11 cellular contexts compared by ENCODE assay signal in genomic region chr2:191728710-191729597, GRCh38. TPM values are rescaled to one million over a fixed set of nuclear protein-coding genes. Genes with fewer than 3 reads are reported as not detected.
DNase-seq lines count a peak whose midpoint lies in the region; ATAC-seq and TF ChIP-seq lines count a peak whose summit lies in the region.
"Had no signal": no experiment of that assay in that cellular context is flagged by ENCODE, and none has a peak within 500 bp of the region (broad histone marks: within the 10 kb centered on the region; RNA-seq: fewer than 3 reads in every experiment).

No MANE protein-coding gene starts in this region.

- peak; percentile 22 for TF ChIP-seq CTCF in osteocyte (IDR thresholded peaks at IDR 0.05)

- DNase-seq in HT1080 (ENCODE audit: low read depth) (peak; percentile 10), astrocyte of the hippocampus (ENCODE audit: low read depth, low spot score) (peak; percentile 58), osteocyte (ENCODE audit: extremely low spot score, unreplicated experiment) (no peak), MG63 (no peak)
- DNase-seq in activated CD4-positive, alpha-beta T cell treated with anti-CD3 and anti-CD28 coated beads, Interleukin-2, amount 50 U/mL, for 48 hours, result no peak
- DNase-seq in activated CD4-positive, alpha-beta memory T cell treated with anti-CD3 and anti-CD28 coated beads, Interleukin-2, amount 10 ng/mL, durations not matched to agents 7 days and 5 days, result no peak
- DNase-seq: DMS53, NCI-H446, transverse colon had no signal

- no peaks in the 10 kb centered on the region for H3K36me3 ChIP-seq in MG63
- H3K36me3 ChIP-seq: prostate gland, transverse colon had no signal

- H3K27me3 Mint-ChIP-seq in osteocyte (ENCODE audit: unreplicated experiment), result no peaks in the 10 kb centered on the region
- peaks cover 1% of the 10 kb centered on the region for H3K27me3 Mint-ChIP-seq in activated CD4-positive, alpha-beta memory T cell treated with anti-CD3 and anti-CD28 coated beads, Interleukin-2, amount 10 ng/mL, durations not matched to agents 7 days and 5 days

- no peaks in the 10 kb centered on the region for H3K9me3 Mint-ChIP-seq in osteocyte (ENCODE audit: unreplicated experiment)
- H3K9me3 Mint-ChIP-seq in activated CD4-positive, alpha-beta memory T cell treated with anti-CD3 and anti-CD28 coated beads, Interleukin-2, amount 10 ng/mL, durations not matched to agents 7 days and 5 days, result no peaks in the 10 kb centered on the region

- H3K4me3 ChIP-seq in MG63, result no peak overlapping the region
- H3K4me3 ChIP-seq: prostate gland, transverse colon had no signal

- peak; percentile 59 for ATAC-seq in GM19395 (IDR thresholded peaks at IDR 0.05; ENCODE audit: unreplicated experiment)

- peaks cover 8% of the 10 kb centered on the region for H3K4me1 Mint-ChIP-seq in osteocyte (ENCODE audit: unreplicated experiment)
- no peaks in the 10 kb centered on the region for H3K4me1 Mint-ChIP-seq in activated CD4-positive, alpha-beta memory T cell treated with anti-CD3 and anti-CD28 coated beads, Interleukin-2, amount 10 ng/mL, durations not matched to agents 7 days and 5 days

- H3K4me3 Mint-ChIP-seq in osteocyte (ENCODE audit: unreplicated experiment), result no peak overlapping the region
- H3K4me3 Mint-ChIP-seq in activated CD4-positive, alpha-beta memory T cell treated with anti-CD3 and anti-CD28 coated beads, Interleukin-2, amount 10 ng/mL, durations not matched to agents 7 days and 5 days, result no peak overlapping the region

- CTCF ChIA-PET in activated CD4-positive, alpha-beta memory T cell treated with anti-CD3 and anti-CD28 coated beads, Interleukin-2, amount 10 ng/mL, durations not matched to agents 7 days and 5 days (lab: Charles Lee), result interaction anchor here (0.8 to 1.2 kb wide), 3 partner anchors 14 to 162 kb away, joined by 3 to 5 read pairs (median 4); no protein-coding TSS in a partner anchor

- H3K9me3 ChIP-seq in MG63, result no peaks in the 10 kb centered on the region
- H3K9me3 ChIP-seq: prostate gland, transverse colon had no signal

- H3K27ac Mint-ChIP-seq in osteocyte (ENCODE audit: unreplicated experiment), result no peak overlapping the region
- no peak overlapping the region for H3K27ac Mint-ChIP-seq in activated CD4-positive, alpha-beta memory T cell treated with anti-CD3 and anti-CD28 coated beads, Interleukin-2, amount 10 ng/mL, durations not matched to agents 7 days and 5 days

- no peaks in the 10 kb centered on the region for H3K27me3 ChIP-seq in MG63
- H3K27me3 ChIP-seq: transverse colon had no signal

- H3K36me3 Mint-ChIP-seq in osteocyte (ENCODE audit: unreplicated experiment), result no peaks in the 10 kb centered on the region
- no peaks in the 10 kb centered on the region for H3K36me3 Mint-ChIP-seq in activated CD4-positive, alpha-beta memory T cell treated with anti-CD3 and anti-CD28 coated beads, Interleukin-2, amount 10 ng/mL, durations not matched to agents 7 days and 5 days (ENCODE audit: low read depth)

- POLR2A ChIA-PET in activated CD4-positive, alpha-beta memory T cell treated with anti-CD3 and anti-CD28 coated beads, Interleukin-2, amount 10 ng/mL, durations not matched to agents 7 days and 5 days (lab: Charles Lee), result no interaction called here

RNA-seq across cellular contexts. Expression of gene NABP1, which starts 51.0 kb away (rescaled TPM):
- total RNA-seq in HT1080 (2014; rRNA removed; shearing (Covaris generic)), result 39.2 and 48.1 TPM in 2 replicates
- 29.3 and 30.0 TPM in 2 replicates for polyA plus RNA-seq in HT1080 (2015; cell fraction: cytosol; rRNA removed)
- polyA plus RNA-seq in HT1080 (2015; cell fraction: nucleus; rRNA removed), result 326 and 328 TPM in 2 replicates
- 10.6 and 12.2 TPM in 2 replicates for total RNA-seq in osteocyte
- 15.8 and 24.1 TPM in 2 replicates for total RNA-seq in MG63 (2014; rRNA removed; shearing (Covaris generic); ENCODE audit: low replicate concordance)
- total RNA-seq in activated CD4-positive, alpha-beta memory T cell treated with anti-CD3 and anti-CD28 coated beads, Interleukin-2, amount 10 ng/mL, durations not matched to agents 7 days and 5 days, result 10 to 100 TPM; 73.5 to 73.7 TPM

Comparison
In these comparisons a context has a peak if more than half of its experiments do, and no peak if none do; other contexts are left out.
1. DNase-seq: peak in HT1080 (single experiment) and astrocyte of the hippocampus (single experiment); none in osteocyte (single experiment), MG63 (single experiment), activated CD4-positive, alpha-beta T cell treated with anti-CD3 and anti-CD28 coated beads, Interleukin-2, amount 50 U/mL, for 48 hours (0 of 2) and activated CD4-positive, alpha-beta memory T cell treated with anti-CD3 and anti-CD28 coated beads, Interleukin-2, amount 10 ng/mL, durations not matched to agents 7 days and 5 days (single experiment).